In genomic region chr16:77409311-77409710, GRCh38 we compare ENCODE assay signal across 1 cellular context.
TF ChIP-seq lines count a peak whose summit lies in the region.

No MANE protein-coding gene starts in this region.

TF ChIP-seq in SK-N-SH, 30 proteins besides CTCF, POLR2A, EP300 and RAD21 (continued from another document):
- TF ChIP-seq RXRA (IDR thresholded peaks at IDR 0.05; ENCODE audit: borderline replicate concordance, low read depth) (no peak), GATA2 (CRISPR knock-in tag; IDR thresholded peaks at IDR 0.05) (peak; percentile 81), TAF1 (IDR thresholded peaks at IDR 0.05; ENCODE audit: borderline replicate concordance, low read depth, low read length) (no peak), SIN3A (IDR thresholded peaks at IDR 0.05; ENCODE audit: borderline replicate concordance, low read depth, low read length) (no peak)
- TF ChIP-seq, protein P1, sequence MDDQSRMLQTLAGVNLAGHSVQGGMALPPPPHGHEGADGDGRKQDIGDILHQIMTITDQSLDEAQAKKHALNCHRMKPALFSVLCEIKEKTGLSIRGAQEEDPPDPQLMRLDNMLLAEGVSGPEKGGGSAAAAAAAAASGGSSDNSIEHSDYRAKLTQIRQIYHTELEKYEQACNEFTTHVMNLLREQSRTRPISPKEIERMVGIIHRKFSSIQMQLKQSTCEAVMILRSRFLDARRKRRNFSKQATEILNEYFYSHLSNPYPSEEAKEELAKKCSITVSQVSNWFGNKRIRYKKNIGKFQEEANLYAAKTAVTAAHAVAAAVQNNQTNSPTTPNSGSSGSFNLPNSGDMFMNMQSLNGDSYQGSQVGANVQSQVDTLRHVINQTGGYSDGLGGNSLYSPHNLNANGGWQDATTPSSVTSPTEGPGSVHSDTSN (IDR thresholded peaks at IDR 0.05) = no peak
